14 cellular contexts compared by ENCODE assay signal in genomic region chr12:66072566-66072965, GRCh38. TPM values are rescaled to one million over a fixed set of nuclear protein-coding genes. Genes with fewer than 3 reads are reported as not detected.
DNase-seq lines count a peak whose midpoint lies in the region; ATAC-seq and TF ChIP-seq lines count a peak whose summit lies in the region.
"Had no signal": no experiment of that assay in that cellular context is flagged by ENCODE, and none has a peak within 500 bp of the region (broad histone marks: within the 10 kb centered on the region; RNA-seq: fewer than 3 reads in every experiment).

No MANE protein-coding gene starts in this region.

- no peaks in the 10 kb centered on the region for H3K9me3 ChIP-seq in esophagus squamous epithelium

- no peaks in the 10 kb centered on the region for H3K4me1 ChIP-seq in esophagus squamous epithelium

- no peak for TF ChIP-seq CTCF in esophagus squamous epithelium (IDR thresholded peaks at IDR 0.05)

- no peak overlapping the region for H3K27ac ChIP-seq in esophagus squamous epithelium
- H3K27ac ChIP-seq: SJCRH30 had no signal

- H3K27me3 ChIP-seq in esophagus squamous epithelium: no peaks in the 10 kb centered on the region
- H3K27me3 ChIP-seq: SJCRH30 had no signal

- intact Hi-C loops in esophagus squamous epithelium (cut with DNase I): no loop called here

- DNase-seq in esophagus squamous epithelium (lab: John Stamatoyannopoulos, UW) (no peak), retina (no peak), MV-4-11 (lab: John Stamatoyannopoulos, UW) (no peak)
- DNase-seq: activated naive CD8-positive, alpha-beta T cell treated with anti-CD3 and anti-CD28 coated beads for 36 hours; EL; NCI-H1048; NCI-H774; SJCRH30 had no signal

- ATAC-seq in GM18499 (IDR thresholded peaks at IDR 0.05; ENCODE audit: insufficient read depth, unreplicated experiment) (peak; percentile 35), GM21360 (IDR thresholded peaks at IDR 0.05; ENCODE audit: unreplicated experiment) (peak; percentile 53), HG02884 (IDR thresholded peaks at IDR 0.05; ENCODE audit: unreplicated experiment) (peak; percentile 47), HG03469 (IDR thresholded peaks at IDR 0.05; ENCODE audit: unreplicated experiment) (peak; percentile 64), GM21515 (IDR thresholded peaks at IDR 0.05; ENCODE audit: unreplicated experiment) (no peak)
- ATAC-seq: esophagus mucosa had no signal

- H3K36me3 ChIP-seq in esophagus squamous epithelium: no peaks in the 10 kb centered on the region
- H3K36me3 ChIP-seq: SJCRH30 had no signal

- WGBS in esophagus squamous epithelium, 2 donors: 80 to 84% methylated on average over 7 of the region's 7 CpGs

- H3K4me3 ChIP-seq in esophagus squamous epithelium: no peak overlapping the region
- H3K4me3 ChIP-seq: SJCRH30 had no signal

- no peak for TF ChIP-seq POLR2A in esophagus squamous epithelium (IDR thresholded peaks at IDR 0.05)

RNA-seq across cellular contexts. Expression of gene LLPH, which starts 58.0 kb away (rescaled TPM):
- 10 to 100 TPM in 2 of 4 donors, 1 to 10 TPM in 2; 3.1 to 15.6 (median 9.1) TPM for total RNA-seq in esophagus squamous epithelium
